ENCODE assay signal across 1 cellular context in genomic region chr3:72344256-72345046, GRCh38.
TF ChIP-seq lines count a peak whose summit lies in the region.

No MANE protein-coding gene starts in this region.

TF ChIP-seq in K562, 482 proteins besides CTCF, POLR2A, EP300 and RAD21 (continued from another document):
- TF ChIP-seq, protein P1, sequence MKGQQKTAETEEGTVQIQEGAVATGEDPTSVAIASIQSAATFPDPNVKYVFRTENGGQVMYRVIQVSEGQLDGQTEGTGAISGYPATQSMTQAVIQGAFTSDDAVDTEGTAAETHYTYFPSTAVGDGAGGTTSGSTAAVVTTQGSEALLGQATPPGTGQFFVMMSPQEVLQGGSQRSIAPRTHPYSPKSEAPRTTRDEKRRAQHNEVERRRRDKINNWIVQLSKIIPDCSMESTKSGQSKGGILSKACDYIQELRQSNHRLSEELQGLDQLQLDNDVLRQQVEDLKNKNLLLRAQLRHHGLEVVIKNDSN (CRISPR knock-in tag; IDR thresholded peaks at IDR 0.05), result no peak
- TF ChIP-seq POLR2G (IDR thresholded peaks at IDR 0.05; ENCODE audit: low read depth, low read length) (no peak), COPS2 (conservative IDR thresholded peaks at IDR 0.05) (no peak), NR4A1 (CRISPR knock-in tag; IDR thresholded peaks at IDR 0.05) (no peak), NR4A1 (tag; IDR thresholded peaks at IDR 0.05) (no peak), ZNF24 (IDR thresholded peaks at IDR 0.05) (no peak), CEBPB (tag; IDR thresholded peaks at IDR 0.05) (0 out of 2 replicates have a peak, but pooled peaks have one; percentile 11), XRCC4 (IDR thresholded peaks at IDR 0.05; ENCODE audit: extremely low read depth, insufficient read depth, insufficient read length) (no peak), NFIC (IDR thresholded peaks at IDR 0.05) (peak; percentile 75), SUPT5H (IDR thresholded peaks at IDR 0.05) (no peak), NR0B1 (IDR thresholded peaks at IDR 0.05; ENCODE audit: partially characterized antibody) (no peak), ZNF3 (CRISPR knock-in tag; IDR thresholded peaks at IDR 0.05) (no peak), RCOR1 (IDR thresholded peaks at IDR 0.05; ENCODE audit: borderline replicate concordance in 1 of 2, low read depth in 2 of 2, low read length in 2 of 2) (peak in 1 of 2 experiments; percentile 51; a peak in 1 of 4 replicates), KDM1A (IDR thresholded peaks at IDR 0.05) (peak; percentile 37 to 42; a peak in 2 of 4 replicates), KHSRP (IDR thresholded peaks at IDR 0.05) (no peak), HDAC1 (IDR thresholded peaks at IDR 0.05) (no peak), IFI16 (CRISPR knock-in tag; IDR thresholded peaks at IDR 0.05) (no peak), BCOR (IDR thresholded peaks at IDR 0.05) (peak; percentile 79), ZNF217 (CRISPR knock-in tag; IDR thresholded peaks at IDR 0.05) (no peak), RBM25 (IDR thresholded peaks at IDR 0.05; ENCODE audit: low read depth, low read length, severe bottlenecking) (peak; percentile 81), ZNF277 (CRISPR knock-in tag; IDR thresholded peaks at IDR 0.05; ENCODE audit: borderline replicate concordance) (no peak), CREBBP (IDR thresholded peaks at IDR 0.05; ENCODE audit: low read depth, low read length) (no peak)
- TF ChIP-seq, protein P2, sequence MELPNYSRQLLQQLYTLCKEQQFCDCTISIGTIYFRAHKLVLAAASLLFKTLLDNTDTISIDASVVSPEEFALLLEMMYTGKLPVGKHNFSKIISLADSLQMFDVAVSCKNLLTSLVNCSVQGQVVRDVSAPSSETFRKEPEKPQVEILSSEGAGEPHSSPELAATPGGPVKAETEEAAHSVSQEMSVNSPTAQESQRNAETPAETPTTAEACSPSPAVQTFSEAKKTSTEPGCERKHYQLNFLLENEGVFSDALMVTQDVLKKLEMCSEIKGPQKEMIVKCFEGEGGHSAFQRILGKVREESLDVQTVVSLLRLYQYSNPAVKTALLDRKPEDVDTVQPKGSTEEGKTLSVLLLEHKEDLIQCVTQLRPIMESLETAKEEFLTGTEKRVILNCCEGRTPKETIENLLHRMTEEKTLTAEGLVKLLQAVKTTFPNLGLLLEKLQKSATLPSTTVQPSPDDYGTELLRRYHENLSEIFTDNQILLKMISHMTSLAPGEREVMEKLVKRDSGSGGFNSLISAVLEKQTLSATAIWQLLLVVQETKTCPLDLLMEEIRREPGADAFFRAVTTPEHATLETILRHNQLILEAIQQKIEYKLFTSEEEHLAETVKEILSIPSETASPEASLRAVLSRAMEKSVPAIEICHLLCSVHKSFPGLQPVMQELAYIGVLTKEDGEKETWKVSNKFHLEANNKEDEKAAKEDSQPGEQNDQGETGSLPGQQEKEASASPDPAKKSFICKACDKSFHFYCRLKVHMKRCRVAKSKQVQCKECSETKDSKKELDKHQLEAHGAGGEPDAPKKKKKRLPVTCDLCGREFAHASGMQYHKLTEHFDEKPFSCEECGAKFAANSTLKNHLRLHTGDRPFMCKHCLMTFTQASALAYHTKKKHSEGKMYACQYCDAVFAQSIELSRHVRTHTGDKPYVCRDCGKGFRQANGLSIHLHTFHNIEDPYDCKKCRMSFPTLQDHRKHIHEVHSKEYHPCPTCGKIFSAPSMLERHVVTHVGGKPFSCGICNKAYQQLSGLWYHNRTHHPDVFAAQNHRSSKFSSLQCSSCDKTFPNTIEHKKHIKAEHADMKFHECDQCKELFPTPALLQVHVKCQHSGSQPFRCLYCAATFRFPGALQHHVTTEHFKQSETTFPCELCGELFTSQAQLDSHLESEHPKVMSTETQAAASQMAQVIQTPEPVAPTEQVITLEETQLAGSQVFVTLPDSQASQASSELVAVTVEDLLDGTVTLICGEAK (IDR thresholded peaks at IDR 0.05), result peak; percentile 96
- TF ChIP-seq, protein P2 (CRISPR knock-in tag; IDR thresholded peaks at IDR 0.05), result peak; percentile 92
- TF ChIP-seq, protein P3, sequence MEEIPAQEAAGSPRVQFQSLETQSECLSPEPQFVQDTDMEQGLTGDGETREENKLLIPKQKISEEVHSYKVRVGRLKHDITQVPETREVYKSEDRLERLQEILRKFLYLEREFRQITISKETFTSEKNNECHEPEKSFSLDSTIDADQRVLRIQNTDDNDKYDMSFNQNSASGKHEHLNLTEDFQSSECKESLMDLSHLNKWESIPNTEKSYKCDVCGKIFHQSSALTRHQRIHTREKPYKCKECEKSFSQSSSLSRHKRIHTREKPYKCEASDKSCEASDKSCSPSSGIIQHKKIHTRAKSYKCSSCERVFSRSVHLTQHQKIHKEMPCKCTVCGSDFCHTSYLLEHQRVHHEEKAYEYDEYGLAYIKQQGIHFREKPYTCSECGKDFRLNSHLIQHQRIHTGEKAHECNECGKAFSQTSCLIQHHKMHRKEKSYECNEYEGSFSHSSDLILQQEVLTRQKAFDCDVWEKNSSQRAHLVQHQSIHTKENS (CRISPR knock-in tag; IDR thresholded peaks at IDR 0.05), result no peak
